ENCODE assay signal across 15 cellular contexts in genomic region chr17:55056530-55056929, GRCh38.
DNase-seq lines count a peak whose midpoint lies in the region; ATAC-seq and TF ChIP-seq lines count a peak whose summit lies in the region.
"Had no signal": no experiment of that assay in that cellular context is flagged by ENCODE, and none has a peak within 500 bp of the region (broad histone marks: within the 10 kb centered on the region; RNA-seq: fewer than 3 reads in every experiment).

No MANE protein-coding gene starts in this region.

- H3K4me3 Mint-ChIP-seq in activated T-cell treated with anti-CD3 and anti-CD28 coated beads, Interleukin-2, amount 50 U/mL, for 24 hours: no peak overlapping the region
- H3K4me3 Mint-ChIP-seq in activated T-cell treated with anti-CD3 and anti-CD28 coated beads, Interleukin-2, amount 50 U/mL, for 4 hours: no peak overlapping the region
- H3K4me3 Mint-ChIP-seq: activated naive CD8-positive, alpha-beta T cell treated with anti-CD3 and anti-CD28 coated beads, Interleukin-2, amount 50 U/mL, for 24 hours; B cell; stimulated activated naive B cell treated with anti-CD40 and anti-IgM and Interleukin-4, amounts not matched to agents 10 μg/mL and 1 μg/mL and 100 μg/mL, for 72 hours had no signal

- H3K9me3 ChIP-seq in BE2C (no peaks in the 10 kb centered on the region), left lung (no peaks in the 10 kb centered on the region)
- H3K9me3 ChIP-seq: Peyer's patch had no signal

- DNase-seq in BE2C: peak; percentile 14
- peak; percentile 63 for DNase-seq in NCI-H1105 treated with DMSO at 0.1 percent for 48 hours (lab: John Stamatoyannopoulos, UW)
- DNase-seq in SHP77 treated with DMSO at 0.1 percent for 48 hours (lab: John Stamatoyannopoulos, UW): peak; percentile 47
- DNase-seq in left lung: no peak
- no peak for DNase-seq in brain microvascular endothelial cell
- no peak for DNase-seq in activated T-cell treated with anti-CD3 and anti-CD28 coated beads, Interleukin-2, amount 50 U/mL, for 24 hours
- DNase-seq in activated T-cell treated with anti-CD3 and anti-CD28 coated beads, Interleukin-2, amount 50 U/mL, for 4 hours: no peak
- DNase-seq: activated naive CD8-positive, alpha-beta T cell treated with anti-CD3 and anti-CD28 coated beads, Interleukin-2, amount 50 U/mL, for 24 hours; NCI-H187; Peyer's patch; stimulated activated naive B cell treated with anti-CD40 and anti-IgM and Interleukin-4, amounts not matched to agents 10 μg/mL and 1 μg/mL and 100 μg/mL, for 72 hours; WERI-Rb-1 had no signal

- intact Hi-C loops in left lung (cut with DNase I): no loop called here

- no peaks in the 10 kb centered on the region for H3K9me3 Mint-ChIP-seq in activated T-cell treated with anti-CD3 and anti-CD28 coated beads, Interleukin-2, amount 50 U/mL, for 24 hours
- H3K9me3 Mint-ChIP-seq in activated T-cell treated with anti-CD3 and anti-CD28 coated beads, Interleukin-2, amount 50 U/mL, for 4 hours: no peaks in the 10 kb centered on the region
- H3K9me3 Mint-ChIP-seq: activated naive CD8-positive, alpha-beta T cell treated with anti-CD3 and anti-CD28 coated beads, Interleukin-2, amount 50 U/mL, for 24 hours; stimulated activated naive B cell treated with anti-CD40 and anti-IgM and Interleukin-4, amounts not matched to agents 10 μg/mL and 1 μg/mL and 100 μg/mL, for 72 hours had no signal

- no peak overlapping the region for H3K27ac Mint-ChIP-seq in activated T-cell treated with anti-CD3 and anti-CD28 coated beads, Interleukin-2, amount 50 U/mL, for 24 hours
- H3K27ac Mint-ChIP-seq: activated naive CD8-positive, alpha-beta T cell treated with anti-CD3 and anti-CD28 coated beads, Interleukin-2, amount 50 U/mL, for 24 hours; B cell; stimulated activated naive B cell treated with anti-CD40 and anti-IgM and Interleukin-4, amounts not matched to agents 10 μg/mL and 1 μg/mL and 100 μg/mL, for 72 hours had no signal

- no peak for TF ChIP-seq CTCF in BE2C (IDR thresholded peaks at IDR 0.05; ENCODE audit: low read depth, low read length)
- TF ChIP-seq CTCF in left lung (IDR thresholded peaks at IDR 0.05): no peak
- TF ChIP-seq CTCF in brain microvascular endothelial cell (IDR thresholded peaks at IDR 0.05; ENCODE audit: low read depth, low read length, missing control alignments): no peak

- peaks cover 3% of the 10 kb centered on the region for H3K4me1 Mint-ChIP-seq in activated T-cell treated with anti-CD3 and anti-CD28 coated beads, Interleukin-2, amount 50 U/mL, for 24 hours (ENCODE audit: low read depth)
- no peaks in the 10 kb centered on the region for H3K4me1 Mint-ChIP-seq in activated T-cell treated with anti-CD3 and anti-CD28 coated beads, Interleukin-2, amount 50 U/mL, for 4 hours (ENCODE audit: low read depth)
- H3K4me1 Mint-ChIP-seq: activated naive CD8-positive, alpha-beta T cell treated with anti-CD3 and anti-CD28 coated beads, Interleukin-2, amount 50 U/mL, for 24 hours; B cell; stimulated activated naive B cell treated with anti-CD40 and anti-IgM and Interleukin-4, amounts not matched to agents 10 μg/mL and 1 μg/mL and 100 μg/mL, for 72 hours had no signal

- ATAC-seq in left lung (peak; percentile 64), GM19395 (IDR thresholded peaks at IDR 0.05; ENCODE audit: unreplicated experiment) (no peak)
- ATAC-seq in activated T-cell treated with anti-CD3 and anti-CD28 coated beads, Interleukin-2, amount 50 U/mL, for 4 hours: no peak
- ATAC-seq: activated naive CD8-positive, alpha-beta T cell treated with anti-CD3 and anti-CD28 coated beads, Interleukin-2, amount 50 U/mL, for 24 hours; stimulated activated naive B cell treated with anti-CD40 and anti-IgM and Interleukin-4, amounts not matched to agents 10 μg/mL and 1 μg/mL and 100 μg/mL, for 72 hours had no signal

- in situ Hi-C loops in brain microvascular endothelial cell (cut with HindIII; ENCODE audit: low pct_ligation_motif_present, low sequenced_read_pairs): no loop called here

- H3K27ac ChIP-seq in left lung (no peak overlapping the region), brain microvascular endothelial cell (no peak overlapping the region)
- H3K27ac ChIP-seq: dorsolateral prefrontal cortex, Peyer's patch, WERI-Rb-1 had no signal

- no peaks in the 10 kb centered on the region for H3K36me3 ChIP-seq in BE2C
- H3K36me3 ChIP-seq in left lung: no peaks in the 10 kb centered on the region
- no peaks in the 10 kb centered on the region for H3K36me3 ChIP-seq in brain microvascular endothelial cell (replicated peaks)
- H3K36me3 ChIP-seq: Peyer's patch, WERI-Rb-1 had no signal

- H3K27me3 ChIP-seq in BE2C: no peaks in the 10 kb centered on the region
- no peaks in the 10 kb centered on the region for H3K27me3 ChIP-seq in left lung
- no peaks in the 10 kb centered on the region for H3K27me3 ChIP-seq in brain microvascular endothelial cell (replicated peaks)
- H3K27me3 ChIP-seq: dorsolateral prefrontal cortex, Peyer's patch had no signal

- H3K4me3 ChIP-seq in BE2C (ENCODE audit: low read depth, low read length): no peak overlapping the region
- H3K4me3 ChIP-seq in left lung: no peak overlapping the region
- no peak overlapping the region for H3K4me3 ChIP-seq in brain microvascular endothelial cell (ENCODE audit: low read depth, low read length)
- H3K4me3 ChIP-seq: dorsolateral prefrontal cortex, Peyer's patch had no signal

- H3K4me1 ChIP-seq in BE2C (no peaks in the 10 kb centered on the region), left lung (no peaks in the 10 kb centered on the region)
- H3K4me1 ChIP-seq: Peyer's patch had no signal

- H3K27me3 Mint-ChIP-seq in activated T-cell treated with anti-CD3 and anti-CD28 coated beads, Interleukin-2, amount 50 U/mL, for 24 hours: no peaks in the 10 kb centered on the region
- no peaks in the 10 kb centered on the region for H3K27me3 Mint-ChIP-seq in activated T-cell treated with anti-CD3 and anti-CD28 coated beads, Interleukin-2, amount 50 U/mL, for 4 hours (ENCODE audit: low read depth)
- H3K27me3 Mint-ChIP-seq: activated naive CD8-positive, alpha-beta T cell treated with anti-CD3 and anti-CD28 coated beads, Interleukin-2, amount 50 U/mL, for 24 hours; B cell; stimulated activated naive B cell treated with anti-CD40 and anti-IgM and Interleukin-4, amounts not matched to agents 10 μg/mL and 1 μg/mL and 100 μg/mL, for 72 hours had no signal

- no peaks in the 10 kb centered on the region for H3K36me3 Mint-ChIP-seq in activated T-cell treated with anti-CD3 and anti-CD28 coated beads, Interleukin-2, amount 50 U/mL, for 24 hours (ENCODE audit: low read depth)
- H3K36me3 Mint-ChIP-seq in activated T-cell treated with anti-CD3 and anti-CD28 coated beads, Interleukin-2, amount 50 U/mL, for 4 hours (ENCODE audit: insufficient read depth): peaks cover 2% of the 10 kb centered on the region

Comparison
In these comparisons a context has a peak if more than half of its experiments do, and no peak if none do; other contexts are left out.
1. DNase-seq: peak in BE2C (single experiment), NCI-H1105 treated with DMSO at 0.1 percent for 48 hours (single experiment) and SHP77 treated with DMSO at 0.1 percent for 48 hours (single experiment); none in left lung (0 of 2), brain microvascular endothelial cell (single experiment), activated T-cell treated with anti-CD3 and anti-CD28 coated beads, Interleukin-2, amount 50 U/mL, for 24 hours (single experiment) and activated T-cell treated with anti-CD3 and anti-CD28 coated beads, Interleukin-2, amount 50 U/mL, for 4 hours (single experiment).